Comparison of ENCODE assay signal across 15 cellular contexts in the genomic region with DNA sequence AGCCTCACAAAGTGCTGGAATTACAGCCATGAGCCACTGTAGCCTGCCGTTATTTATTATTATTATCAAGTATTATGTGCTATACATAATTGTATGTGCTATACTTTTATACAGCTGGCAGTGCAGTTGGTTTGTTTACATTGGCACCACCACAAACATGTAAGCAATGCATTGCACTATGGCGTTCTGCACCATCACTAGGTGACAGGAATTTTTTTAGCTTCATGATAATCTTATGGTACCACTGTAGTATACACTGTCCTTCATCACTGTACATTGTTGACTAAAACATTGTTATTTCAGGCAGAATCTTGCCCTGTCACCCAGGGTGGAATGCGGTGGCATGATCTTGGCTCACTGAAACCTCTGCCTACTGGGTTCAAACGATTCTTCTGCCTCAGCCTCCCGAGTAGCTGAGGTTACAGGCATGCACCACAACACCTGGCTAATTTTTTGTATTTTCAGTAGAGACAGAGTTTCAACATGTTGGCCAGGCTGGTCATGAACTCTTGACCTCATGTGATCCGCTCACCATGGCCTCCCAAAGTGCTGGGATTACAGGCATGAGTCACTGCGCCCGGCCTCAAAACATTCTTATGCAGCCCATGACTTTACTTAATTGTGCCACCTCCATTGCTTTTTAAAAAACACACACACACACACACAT. TPM values are rescaled to one million over a fixed set of nuclear protein-coding genes. Genes with fewer than 3 reads are reported as not detected.
DNase-seq lines count a peak whose midpoint lies in the region; ATAC-seq and TF ChIP-seq lines count a peak whose summit lies in the region.
"Had no signal": no experiment of that assay in that cellular context is flagged by ENCODE, and none has a peak within 500 bp of the region (broad histone marks: within the 10 kb centered on the region; RNA-seq: fewer than 3 reads in every experiment).

No MANE protein-coding gene starts in this region.

- POLR2A ChIA-PET in PC-3 (lab: Charles Lee; ENCODE audit: unreplicated experiment): interaction anchor here (0.6 kb wide), 1 partner anchor 440 kb away, joined by 3 read pairs; no protein-coding TSS in a partner anchor

- WGBS in GM23248 (ENCODE audit: low coverage in 1 of 2, low lambda C conversion rate in 2 of 2, missing lambda C conversion rate in 2 of 2), 2 experiments: 63 to 70% methylated on average over 8 of the region's 8 CpGs

- no peak overlapping the region for H3K4me3 ChIP-seq in GM23248
- no peak overlapping the region for H3K4me3 ChIP-seq in choroid plexus epithelial cell (ENCODE audit: low read depth, low read length)
- H3K4me3 ChIP-seq in PC-3 (ENCODE audit: low read length): no peak overlapping the region
- H3K4me3 ChIP-seq: HAP-1, Peyer's patch had no signal

- H3K27ac ChIP-seq in GM23248 (no peak overlapping the region), PC-3 (ENCODE audit: low read length) (no peak overlapping the region)
- H3K27ac ChIP-seq: Peyer's patch had no signal

- H3F3A ChIP-seq in GM23248 (ENCODE audit: insufficient read depth) (no peaks in the 10 kb centered on the region), PC-3 (ENCODE audit: low read length, unreplicated experiment) (no peaks in the 10 kb centered on the region)

- intact Hi-C loops in PC-3 (cut with micrococcal nuclease): no loop called here

- in situ Hi-C loops in GM23248 (cut with MboI): no loop called here

- no peaks in the 10 kb centered on the region for H3K9me2 ChIP-seq in GM23248 (ENCODE audit: insufficient read depth)
- H3K9me2 ChIP-seq in PC-3 (replicated peaks; ENCODE audit: low read length): no peaks in the 10 kb centered on the region

- H4K20me1 ChIP-seq in GM23248 (ENCODE audit: insufficient read depth) (no peaks in the 10 kb centered on the region), PC-3 (ENCODE audit: low read length) (0 out of 2 replicates have a peak, but pooled peaks cover 3% of the 10 kb centered on the region)

- H2AFZ ChIP-seq in GM23248: no peak overlapping the region
- no peak overlapping the region for H2AFZ ChIP-seq in PC-3 (ENCODE audit: low read length)

- H3K36me3 ChIP-seq in GM23248 (ENCODE audit: low read depth): peaks cover 29% of the 10 kb centered on the region; the same call in 1 of the 2 replicates
- H3K36me3 ChIP-seq in PC-3 (ENCODE audit: low read depth, low read length): peaks cover 50% of the 10 kb centered on the region

- H3K9ac ChIP-seq in GM23248 (no peak overlapping the region), PC-3 (ENCODE audit: low read length) (no peak overlapping the region)

- TF ChIP-seq CTCF in choroid plexus epithelial cell (conservative IDR thresholded peaks at IDR 0.05; ENCODE audit: low read depth, low read length): no peak
- no peak for TF ChIP-seq CTCF in PC-3 (conservative IDR thresholded peaks at IDR 0.05; ENCODE audit: low read depth, low read length)

- H3K79me2 ChIP-seq in GM23248 (ENCODE audit: insufficient read depth) (peaks cover 10% of the 10 kb centered on the region; the same call in 1 of the 2 replicates), PC-3 (ENCODE audit: low read length) (no peaks in the 10 kb centered on the region)

- H3K9me3 ChIP-seq in GM23248 (ENCODE audit: low read depth) (no peaks in the 10 kb centered on the region), PC-3 (ENCODE audit: low read length) (no peaks in the 10 kb centered on the region)
- H3K9me3 ChIP-seq: HAP-1, Peyer's patch had no signal

- no peak for ATAC-seq in HG02623 (IDR thresholded peaks at IDR 0.05; ENCODE audit: unreplicated experiment)
- no peak for ATAC-seq in PC-3
- ATAC-seq: activated CD8-positive, alpha-beta T cell treated with anti-CD3 and anti-CD28 coated beads for 36 hours; sciatic nerve had no signal

- no TSS peak for BruUV-seq in PC-3 (replicated peaks; lab: Mats Ljungman, UMichigan)

- CTCF ChIA-PET in PC-3 (lab: Charles Lee): no interaction called here

- H3K4me1 ChIP-seq in GM23248 (ENCODE audit: insufficient read depth): peaks cover 6% of the 10 kb centered on the region
- no peaks in the 10 kb centered on the region for H3K4me1 ChIP-seq in PC-3 (ENCODE audit: insufficient read depth, low read length)
- H3K4me1 ChIP-seq: HAP-1, Peyer's patch had no signal

- H3K27me3 ChIP-seq in GM23248 (replicated peaks; ENCODE audit: insufficient read depth) (no peaks in the 10 kb centered on the region), PC-3 (ENCODE audit: low read length) (no peaks in the 10 kb centered on the region)
- H3K27me3 ChIP-seq: Peyer's patch had no signal

- H3K4me2 ChIP-seq in GM23248 (ENCODE audit: unreplicated experiment) (no peak overlapping the region), PC-3 (ENCODE audit: low read length) (no peak overlapping the region)

- DNase-seq in GM23248 (peak; percentile 32), NCI-H226 (peak; percentile 41), choroid plexus epithelial cell (ENCODE audit: low read depth) (peak; percentile 40), myocyte (ENCODE audit: low read depth) (peak; percentile 70), AG08396 (ENCODE audit: low spot score) (no peak), PC-3 (no peak), inferior parietal cortex (ENCODE audit: extremely low spot score) (no peak)
- DNase-seq: activated CD8-positive, alpha-beta T cell treated with anti-CD3 and anti-CD28 coated beads for 36 hours; amniotic stem cell; midbrain; Peyer's patch; stimulated activated CD4-positive, alpha-beta T cell treated with anti-CD3 and anti-CD28 coated beads, Interleukin-2, amount 100 ng/mL, for 48 hours had no signal

RNA-seq across cellular contexts. Expression of gene MRPL42, which starts 17.1 kb away (rescaled TPM):
- total RNA-seq in GM23248 (2014; rRNA removed; shearing (Covaris generic)): 69.2 and 75.0 TPM in 2 replicates
- polyA plus RNA-seq in GM23248 (2016; fragmentation: Nextera tagmentation; extraction: Ambion mirVana): 87.2 and 91.5 TPM in 2 replicates
- total RNA-seq in myocyte (79.5 and 80.6 TPM in 2 replicates), PC-3 (2014; rRNA removed) (69.6 and 119 TPM in 2 replicates)
- 27.7 TPM for polyA plus RNA-seq in myocyte (2012)

RNA-seq across cellular contexts. Expression of gene UBE2N, which starts 42.7 kb away (rescaled TPM):
- 30.2 and 104 TPM in 2 replicates for total RNA-seq in GM23248 (2014; rRNA removed; shearing (Covaris generic))
- 175 and 178 TPM in 2 replicates for polyA plus RNA-seq in GM23248 (2016; fragmentation: Nextera tagmentation; extraction: Ambion mirVana)
- total RNA-seq in myocyte (40.3 and 57.6 TPM in 2 replicates), PC-3 (2014; rRNA removed) (128 and 205 TPM in 2 replicates)
- 84.7 TPM for polyA plus RNA-seq in myocyte (2012)

Comparison
In these comparisons a context has a peak if more than half of its experiments do, and no peak if none do; other contexts are left out.
1. DNase-seq: peak in GM23248 (single experiment), NCI-H226 (single experiment), choroid plexus epithelial cell (single experiment) and myocyte (single experiment); none in AG08396 (single experiment), PC-3 (single experiment) and inferior parietal cortex (single experiment).